Comparison of ENCODE assay signal across 9 cellular contexts in the genomic region with DNA sequence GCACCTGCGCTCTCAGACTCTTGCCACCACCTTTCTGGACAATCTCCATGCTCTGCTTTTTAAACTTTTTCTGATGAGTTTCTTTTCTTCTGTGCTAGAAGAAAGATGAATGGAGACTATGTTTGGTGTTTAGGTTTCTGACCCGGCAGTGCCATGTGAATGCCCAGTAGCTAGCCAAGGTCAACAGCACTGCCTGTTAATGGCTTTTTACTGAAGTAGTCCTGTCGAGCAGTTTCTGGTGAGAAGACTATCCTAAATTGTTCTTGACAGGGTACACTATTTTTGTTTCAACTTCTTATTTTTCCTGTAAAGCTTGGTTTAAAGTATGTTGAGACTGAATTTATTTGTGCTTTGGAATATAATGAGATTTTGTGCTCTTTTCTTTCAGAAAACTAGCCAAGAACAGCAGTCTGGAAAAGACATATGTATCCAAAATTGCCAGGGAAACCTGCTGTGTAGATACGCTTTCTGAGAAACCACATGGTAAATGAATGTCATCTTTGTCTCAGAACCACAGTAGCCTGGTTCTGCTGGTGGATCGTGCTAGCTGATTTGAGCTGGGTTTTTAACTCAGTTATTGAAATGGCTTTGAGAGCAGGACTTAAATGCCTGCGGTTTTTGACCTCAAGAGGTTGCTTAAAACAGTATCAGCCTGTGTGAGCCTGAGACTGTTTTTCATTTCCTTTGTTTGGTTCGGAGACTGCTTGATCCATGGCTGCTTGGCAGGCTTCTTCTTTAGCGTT. TPM values are rescaled to one million over a fixed set of nuclear protein-coding genes. Genes with fewer than 3 reads are reported as not detected.
DNase-seq lines count a peak whose midpoint lies in the region; ATAC-seq and TF ChIP-seq lines count a peak whose summit lies in the region.
"Had no signal": no experiment of that assay in that cellular context is flagged by ENCODE, and none has a peak within 500 bp of the region (broad histone marks: within the 10 kb centered on the region; RNA-seq: fewer than 3 reads in every experiment).

No MANE protein-coding gene starts in this region.

- peaks cover 66% of the 10 kb centered on the region for H3K4me1 Mint-ChIP-seq in activated CD4-positive, alpha-beta memory T cell treated with anti-CD3 and anti-CD28 coated beads, Interleukin-2, amount 10 ng/mL, durations not matched to agents 7 days and 5 days
- peaks cover 8% of the 10 kb centered on the region for H3K4me1 Mint-ChIP-seq in endothelial cell (ENCODE audit: unreplicated experiment)

- H3K27ac ChIP-seq in right lobe of liver = no peak overlapping the region

- H3K9me3 Mint-ChIP-seq in activated CD4-positive, alpha-beta memory T cell treated with anti-CD3 and anti-CD28 coated beads, Interleukin-2, amount 10 ng/mL, durations not matched to agents 7 days and 5 days = no peaks in the 10 kb centered on the region
- no peaks in the 10 kb centered on the region for H3K9me3 Mint-ChIP-seq in endothelial cell (ENCODE audit: unreplicated experiment)

- H3K36me3 ChIP-seq in right lobe of liver = no peaks in the 10 kb centered on the region

- 64% methylated on average over 8 of the region's 8 CpGs for WGBS in right lobe of liver (ENCODE audit: insufficient coverage, low coverage, low lambda C conversion rate, missing lambda C conversion rate)

- no peak overlapping the region for H3K4me3 Mint-ChIP-seq in activated CD4-positive, alpha-beta memory T cell treated with anti-CD3 and anti-CD28 coated beads, Interleukin-2, amount 10 ng/mL, durations not matched to agents 7 days and 5 days
- H3K4me3 Mint-ChIP-seq in endothelial cell (ENCODE audit: unreplicated experiment) = no peak overlapping the region

- peak overlapping the region; percentile 68 for H3K27ac Mint-ChIP-seq in activated CD4-positive, alpha-beta memory T cell treated with anti-CD3 and anti-CD28 coated beads, Interleukin-2, amount 10 ng/mL, durations not matched to agents 7 days and 5 days
- no peak overlapping the region for H3K27ac Mint-ChIP-seq in endothelial cell (ENCODE audit: unreplicated experiment)

- no peak for TF ChIP-seq POLR2A in right lobe of liver (IDR thresholded peaks at IDR 0.05)

- CTCF ChIA-PET in GM10248 (lab: Yijun Ruan, JAX) = interaction anchor here (0.9 to 8.0 kb wide), 9 partner anchors 9 to 241 kb away, joined by 3 to 60 read pairs (median 5); a partner anchor contains a TSS
- CTCF ChIA-PET in activated CD4-positive, alpha-beta memory T cell treated with anti-CD3 and anti-CD28 coated beads, Interleukin-2, amount 10 ng/mL, durations not matched to agents 7 days and 5 days (lab: Charles Lee) = interaction anchor here (1.2 to 4.3 kb wide), 4 partner anchors 9 to 385 kb away, joined by 3 to 26 read pairs (median 4); no protein-coding TSS in a partner anchor

- H3K27me3 Mint-ChIP-seq in activated CD4-positive, alpha-beta memory T cell treated with anti-CD3 and anti-CD28 coated beads, Interleukin-2, amount 10 ng/mL, durations not matched to agents 7 days and 5 days = no peaks in the 10 kb centered on the region
- H3K27me3 Mint-ChIP-seq in endothelial cell (ENCODE audit: unreplicated experiment) = no peaks in the 10 kb centered on the region

- peaks cover 0 to 8% (median 0%) of the 10 kb centered on the region in 4 donors for H3K4me1 ChIP-seq in right lobe of liver

- ATAC-seq in HG02943 (IDR thresholded peaks at IDR 0.05; ENCODE audit: low read depth, unreplicated experiment) (peak; percentile 56), left colon (peak; percentile 14), right lobe of liver (no peak)
- ATAC-seq: Panc1 had no signal

- TF ChIP-seq CTCF in GM10248 (IDR thresholded peaks at IDR 0.05; ENCODE audit: control extremely low read depth, extremely low read depth, low read depth, missing control alignments) (no peak), endothelial cell (IDR thresholded peaks at IDR 0.05; ENCODE audit: unreplicated experiment) (no peak), right lobe of liver (IDR thresholded peaks at IDR 0.05) (no peak)

- no peak overlapping the region for H3K4me3 ChIP-seq in right lobe of liver

- intact Hi-C loops in left colon (cut with DNase I, micrococcal nuclease) (no loop called here), right lobe of liver (cut with DNase I) (no loop called here)

- H3K9me3 ChIP-seq in right lobe of liver = no peaks in the 10 kb centered on the region

- peaks cover 76% of the 10 kb centered on the region for H3K36me3 Mint-ChIP-seq in activated CD4-positive, alpha-beta memory T cell treated with anti-CD3 and anti-CD28 coated beads, Interleukin-2, amount 10 ng/mL, durations not matched to agents 7 days and 5 days (ENCODE audit: low read depth)
- peaks cover 5% of the 10 kb centered on the region for H3K36me3 Mint-ChIP-seq in endothelial cell (ENCODE audit: low read depth, unreplicated experiment)

- DNase-seq in GM10248 (ENCODE audit: extremely low spot score) = peak; percentile 27
- DNase-seq in activated CD4-positive, alpha-beta memory T cell treated with anti-CD3 and anti-CD28 coated beads, Interleukin-2, amount 10 ng/mL, durations not matched to agents 7 days and 5 days = peak; percentile 47
- no peak for DNase-seq in left colon
- DNase-seq in endothelial cell (ENCODE audit: low spot score) = no peak
- no peak for DNase-seq in OCI-M2 (lab: John Stamatoyannopoulos, UW; ENCODE audit: unreplicated experiment)
- DNase-seq in right lobe of liver = no peak
- no peak for DNase-seq in activated CD8-positive, alpha-beta memory T cell treated with anti-CD3 and anti-CD28 coated beads for 24 hours

- no peaks in the 10 kb centered on the region for H3K27me3 ChIP-seq in right lobe of liver

- POLR2A ChIA-PET in GM10248 (lab: Yijun Ruan, JAX) = no interaction called here
- POLR2A ChIA-PET in activated CD4-positive, alpha-beta memory T cell treated with anti-CD3 and anti-CD28 coated beads, Interleukin-2, amount 10 ng/mL, durations not matched to agents 7 days and 5 days (lab: Charles Lee) = interaction anchor here (1.0 to 1.5 kb wide), 5 partner anchors 9 to 291 kb away, joined by 3 to 6 read pairs (median 5); no protein-coding TSS in a partner anchor

RNA-seq across cellular contexts. Expression of a gene that starts 48.1 kb away (rescaled TPM):
- under 1 TPM; 0.13 TPM for total RNA-seq in activated CD4-positive, alpha-beta memory T cell treated with anti-CD3 and anti-CD28 coated beads, Interleukin-2, amount 10 ng/mL, durations not matched to agents 7 days and 5 days
- total RNA-seq in left colon (under 1 TPM in 1 of 2 donors, not detected in 1; 0.27 TPM), endothelial cell (ENCODE audit: unreplicated experiment) (0.10 TPM), right lobe of liver (under 1 TPM in 1 of 6 experiments, not detected in 5; 0.12 TPM)

Comparison
In these comparisons a context has a peak if more than half of its experiments do, and no peak if none do; other contexts are left out.
1. DNase-seq: peak in GM10248 (single experiment) and activated CD4-positive, alpha-beta memory T cell treated with anti-CD3 and anti-CD28 coated beads, Interleukin-2, amount 10 ng/mL, durations not matched to agents 7 days and 5 days (single experiment); none in left colon (0 of 2), endothelial cell (single experiment), OCI-M2 (single experiment), right lobe of liver (0 of 3) and activated CD8-positive, alpha-beta memory T cell treated with anti-CD3 and anti-CD28 coated beads for 24 hours (single experiment).
2. ATAC-seq: peak in HG02943 (single experiment) and left colon (single experiment); none in right lobe of liver (0 of 4).